In the genomic region with DNA sequence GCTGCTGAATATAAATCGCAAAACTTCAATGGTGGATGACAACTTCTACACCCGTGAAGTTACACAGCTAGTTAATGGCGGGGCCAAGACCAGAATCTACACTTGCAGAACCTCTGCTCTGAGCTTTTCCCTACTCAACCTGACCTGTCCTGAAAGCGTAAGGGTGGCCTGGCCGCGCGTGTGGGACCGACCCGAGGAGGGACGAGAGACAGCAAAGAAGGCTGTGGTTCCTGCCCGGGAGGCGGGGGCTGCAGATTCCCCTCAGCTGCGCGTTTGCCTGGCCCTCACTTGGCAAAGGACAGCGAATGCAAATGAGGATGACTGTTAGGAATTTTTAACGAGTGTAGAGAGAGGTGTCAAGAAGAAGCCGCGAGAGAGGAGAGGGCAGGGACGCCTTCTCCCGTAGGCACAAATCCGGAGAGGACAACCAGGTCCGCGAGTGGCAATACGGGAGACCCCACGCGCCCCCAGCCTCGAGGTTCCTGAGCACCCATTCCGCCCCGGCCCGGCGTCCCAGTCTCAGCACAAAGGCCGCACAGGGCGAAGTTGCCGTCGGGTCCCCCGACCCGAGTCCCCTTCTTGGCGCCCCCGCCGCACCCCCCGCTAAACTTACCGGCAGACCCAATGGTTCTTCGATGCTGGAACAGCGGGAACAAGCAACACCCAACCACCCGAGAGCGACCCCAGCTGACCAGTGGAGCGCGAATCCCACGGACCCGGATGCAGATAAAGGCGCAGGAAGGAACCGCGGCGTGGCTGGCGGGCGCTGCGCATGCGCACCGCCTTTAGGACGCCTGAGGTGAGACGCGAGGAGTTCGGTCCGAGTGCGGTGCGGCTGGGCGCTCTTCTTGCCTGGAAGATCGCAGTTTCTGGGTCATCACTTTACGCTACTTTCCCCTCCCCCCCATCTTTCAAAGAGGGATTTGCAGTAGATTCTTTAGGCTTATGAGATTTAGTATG, we compare ENCODE assay signal across 1 cellular context.
TF ChIP-seq lines count a peak whose summit lies in the region.

TSS of gene GNPDA2 (minus strand) at position 696 of the 960 bp plus-strand sequence. CDS start 4,349 bp downstream, outside the sequence.

TF ChIP-seq in HepG2, 621 proteins besides CTCF, POLR2A, EP300 and RAD21 (continued from another document and continues in another):
- TF ChIP-seq TFE3 (CRISPR knock-in tag; IDR thresholded peaks at IDR 0.05) (no peak; the same call in 1 of the 2 replicates), ZBTB8A (CRISPR knock-in tag; IDR thresholded peaks at IDR 0.05; ENCODE audit: borderline replicate concordance, low read depth) (0 out of 2 replicates have a peak, but pooled peaks have one; percentile 53), PLRG1 (conservative IDR thresholded peaks at IDR 0.05) (no peak), MYC (CRISPR knock-in tag; IDR thresholded peaks at IDR 0.05; ENCODE audit: borderline replicate concordance) (peak; percentile 74; the same call in 1 of the 2 replicates), SIX4 (CRISPR knock-in tag; IDR thresholded peaks at IDR 0.05) (no peak), ZNF567 (CRISPR knock-in tag; IDR thresholded peaks at IDR 0.05; ENCODE audit: borderline replicate concordance) (0 out of 2 replicates have a peak, but pooled peaks have one; percentile 74), YEATS4 (CRISPR knock-in tag; IDR thresholded peaks at IDR 0.05; ENCODE audit: borderline replicate concordance) (peak; percentile 68), ZNF263 (CRISPR knock-in tag; IDR thresholded peaks at IDR 0.05) (peak; percentile 53; the same call in 1 of the 2 replicates), THAP11 (CRISPR knock-in tag; IDR thresholded peaks at IDR 0.05) (peak; percentile 73), KAT8 (CRISPR knock-in tag; IDR thresholded peaks at IDR 0.05) (peak; percentile 91), ZFP41 (CRISPR knock-in tag; IDR thresholded peaks at IDR 0.05; ENCODE audit: borderline replicate concordance) (peak; percentile 83; the same call in 1 of the 2 replicates), KLF12 (CRISPR knock-in tag; IDR thresholded peaks at IDR 0.05; ENCODE audit: borderline replicate concordance) (peak; percentile 79; the same call in 1 of the 2 replicates), ZNF441 (CRISPR knock-in tag; IDR thresholded peaks at IDR 0.05; ENCODE audit: borderline replicate concordance) (peak; percentile 44; the same call in 1 of the 2 replicates), FLYWCH1 (CRISPR knock-in tag; IDR thresholded peaks at IDR 0.05) (0 out of 2 replicates have a peak, but pooled peaks have one; percentile 54), ZNF776 (CRISPR knock-in tag; IDR thresholded peaks at IDR 0.05) (peak; percentile 78; the same call in 1 of the 2 replicates), ZNF34 (CRISPR knock-in tag; IDR thresholded peaks at IDR 0.05; ENCODE audit: borderline replicate concordance) (peak; percentile 81; the same call in 1 of the 2 replicates), ZNF292 (CRISPR knock-in tag; IDR thresholded peaks at IDR 0.05; ENCODE audit: borderline replicate concordance, low read depth) (peak; percentile 74; the same call in 1 of the 2 replicates), ETV6 (CRISPR knock-in tag; conservative IDR thresholded peaks at IDR 0.05) (0 out of 2 replicates have a peak, but pooled peaks have one; percentile 25), ZNF558 (CRISPR knock-in tag; IDR thresholded peaks at IDR 0.05; ENCODE audit: borderline replicate concordance) (peak; percentile 77; the same call in 1 of the 2 replicates), ZNF562 (CRISPR knock-in tag; IDR thresholded peaks at IDR 0.05; ENCODE audit: borderline replicate concordance) (peak; percentile 57; the same call in 1 of the 2 replicates), MAFG (CRISPR knock-in tag; IDR thresholded peaks at IDR 0.05) (no peak), ATF5 (CRISPR knock-in tag; IDR thresholded peaks at IDR 0.05; ENCODE audit: low read depth) (no peak), FOXC1 (CRISPR knock-in tag; IDR thresholded peaks at IDR 0.05; ENCODE audit: borderline replicate concordance) (0 out of 2 replicates have a peak, but pooled peaks have one; percentile 12), NFATC3 (CRISPR knock-in tag; IDR thresholded peaks at IDR 0.05) (no peak; the same call in 1 of the 2 replicates), HES4 (CRISPR knock-in tag; IDR thresholded peaks at IDR 0.05; ENCODE audit: borderline replicate concordance) (0 out of 2 replicates have a peak, but pooled peaks have one; percentile 39), SAP130 (CRISPR knock-in tag; IDR thresholded peaks at IDR 0.05; ENCODE audit: low read depth) (peak; percentile 85), ZNF775 (CRISPR knock-in tag; IDR thresholded peaks at IDR 0.05; ENCODE audit: borderline replicate concordance) (0 out of 2 replicates have a peak, but pooled peaks have one; percentile 56), ZSCAN29 (CRISPR knock-in tag; conservative IDR thresholded peaks at IDR 0.05) (peak; percentile 66; the same call in 1 of the 2 replicates), HOXA9 (CRISPR knock-in tag; IDR thresholded peaks at IDR 0.05; ENCODE audit: borderline replicate concordance) (0 out of 2 replicates have a peak, but pooled peaks have one; percentile 62), GABPA (IDR thresholded peaks at IDR 0.05; ENCODE audit: low read depth, low read length) (peak; percentile 73), GABPA (CRISPR knock-in tag; IDR thresholded peaks at IDR 0.05; ENCODE audit: low read depth) (peak; percentile 88), ZNF451 (CRISPR knock-in tag; IDR thresholded peaks at IDR 0.05) (peak; percentile 78; the same call in 1 of the 2 replicates), ZNF232 (CRISPR knock-in tag; IDR thresholded peaks at IDR 0.05; ENCODE audit: borderline replicate concordance) (0 out of 2 replicates have a peak, but pooled peaks have one; percentile 33), XBP1 (CRISPR knock-in tag; IDR thresholded peaks at IDR 0.05) (no peak), ZNF543 (CRISPR knock-in tag; IDR thresholded peaks at IDR 0.05) (peak; percentile 87; the same call in 1 of the 2 replicates), RFX1 (IDR thresholded peaks at IDR 0.05) (no peak), KDM3A (CRISPR knock-in tag; IDR thresholded peaks at IDR 0.05; ENCODE audit: low read depth) (peak; percentile 19; the same call in 1 of the 2 replicates), MAFK (conservative IDR thresholded peaks at IDR 0.05 in 1 of 2, IDR thresholded peaks at IDR 0.05 in 1 of 2; ENCODE audit: low read length in 2 of 2) (no peak), REXO4 (CRISPR knock-in tag; IDR thresholded peaks at IDR 0.05; ENCODE audit: borderline replicate concordance) (no peak), NR2F2 (IDR thresholded peaks at IDR 0.05; ENCODE audit: borderline replicate concordance, low read depth) (no peak)
- TF ChIP-seq, protein P1, sequence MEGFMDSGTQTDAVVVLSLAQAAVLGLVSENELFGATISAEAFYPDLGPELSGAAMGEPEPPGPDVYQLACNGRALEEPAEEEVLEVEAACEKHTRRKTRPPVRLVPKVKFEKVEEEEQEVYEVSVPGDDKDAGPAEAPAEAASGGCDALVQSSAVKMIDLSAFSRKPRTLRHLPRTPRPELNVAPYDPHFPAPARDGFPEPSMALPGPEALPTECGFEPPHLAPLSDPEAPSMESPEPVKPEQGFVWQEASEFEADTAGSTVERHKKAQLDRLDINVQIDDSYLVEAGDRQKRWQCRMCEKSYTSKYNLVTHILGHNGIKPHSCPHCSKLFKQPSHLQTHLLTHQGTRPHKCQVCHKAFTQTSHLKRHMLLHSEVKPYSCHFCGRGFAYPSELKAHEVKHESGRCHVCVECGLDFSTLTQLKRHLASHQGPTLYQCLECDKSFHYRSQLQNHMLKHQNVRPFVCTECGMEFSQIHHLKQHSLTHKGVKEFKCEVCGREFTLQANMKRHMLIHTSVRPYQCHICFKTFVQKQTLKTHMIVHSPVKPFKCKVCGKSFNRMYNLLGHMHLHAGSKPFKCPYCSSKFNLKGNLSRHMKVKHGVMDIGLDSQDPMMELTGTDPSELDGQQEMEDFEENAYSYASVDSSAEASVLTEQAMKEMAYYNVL (CRISPR knock-in tag; IDR thresholded peaks at IDR 0.05; ENCODE audit: borderline replicate concordance), result no peak; the same call in 1 of the 2 replicates
- TF ChIP-seq, protein P2, sequence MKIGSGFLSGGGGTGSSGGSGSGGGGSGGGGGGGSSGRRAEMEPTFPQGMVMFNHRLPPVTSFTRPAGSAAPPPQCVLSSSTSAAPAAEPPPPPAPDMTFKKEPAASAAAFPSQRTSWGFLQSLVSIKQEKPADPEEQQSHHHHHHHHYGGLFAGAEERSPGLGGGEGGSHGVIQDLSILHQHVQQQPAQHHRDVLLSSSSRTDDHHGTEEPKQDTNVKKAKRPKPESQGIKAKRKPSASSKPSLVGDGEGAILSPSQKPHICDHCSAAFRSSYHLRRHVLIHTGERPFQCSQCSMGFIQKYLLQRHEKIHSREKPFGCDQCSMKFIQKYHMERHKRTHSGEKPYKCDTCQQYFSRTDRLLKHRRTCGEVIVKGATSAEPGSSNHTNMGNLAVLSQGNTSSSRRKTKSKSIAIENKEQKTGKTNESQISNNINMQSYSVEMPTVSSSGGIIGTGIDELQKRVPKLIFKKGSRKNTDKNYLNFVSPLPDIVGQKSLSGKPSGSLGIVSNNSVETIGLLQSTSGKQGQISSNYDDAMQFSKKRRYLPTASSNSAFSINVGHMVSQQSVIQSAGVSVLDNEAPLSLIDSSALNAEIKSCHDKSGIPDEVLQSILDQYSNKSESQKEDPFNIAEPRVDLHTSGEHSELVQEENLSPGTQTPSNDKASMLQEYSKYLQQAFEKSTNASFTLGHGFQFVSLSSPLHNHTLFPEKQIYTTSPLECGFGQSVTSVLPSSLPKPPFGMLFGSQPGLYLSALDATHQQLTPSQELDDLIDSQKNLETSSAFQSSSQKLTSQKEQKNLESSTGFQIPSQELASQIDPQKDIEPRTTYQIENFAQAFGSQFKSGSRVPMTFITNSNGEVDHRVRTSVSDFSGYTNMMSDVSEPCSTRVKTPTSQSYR (CRISPR knock-in tag; IDR thresholded peaks at IDR 0.05; ENCODE audit: borderline replicate concordance), result peak; percentile 11; the same call in 1 of the 2 replicates
- TF ChIP-seq, protein P3, sequence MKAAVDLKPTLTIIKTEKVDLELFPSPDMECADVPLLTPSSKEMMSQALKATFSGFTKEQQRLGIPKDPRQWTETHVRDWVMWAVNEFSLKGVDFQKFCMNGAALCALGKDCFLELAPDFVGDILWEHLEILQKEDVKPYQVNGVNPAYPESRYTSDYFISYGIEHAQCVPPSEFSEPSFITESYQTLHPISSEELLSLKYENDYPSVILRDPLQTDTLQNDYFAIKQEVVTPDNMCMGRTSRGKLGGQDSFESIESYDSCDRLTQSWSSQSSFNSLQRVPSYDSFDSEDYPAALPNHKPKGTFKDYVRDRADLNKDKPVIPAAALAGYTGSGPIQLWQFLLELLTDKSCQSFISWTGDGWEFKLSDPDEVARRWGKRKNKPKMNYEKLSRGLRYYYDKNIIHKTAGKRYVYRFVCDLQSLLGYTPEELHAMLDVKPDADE (CRISPR knock-in tag; IDR thresholded peaks at IDR 0.05), result peak; percentile 66; the same call in 1 of the 2 replicates
- TF ChIP-seq, protein P4, sequence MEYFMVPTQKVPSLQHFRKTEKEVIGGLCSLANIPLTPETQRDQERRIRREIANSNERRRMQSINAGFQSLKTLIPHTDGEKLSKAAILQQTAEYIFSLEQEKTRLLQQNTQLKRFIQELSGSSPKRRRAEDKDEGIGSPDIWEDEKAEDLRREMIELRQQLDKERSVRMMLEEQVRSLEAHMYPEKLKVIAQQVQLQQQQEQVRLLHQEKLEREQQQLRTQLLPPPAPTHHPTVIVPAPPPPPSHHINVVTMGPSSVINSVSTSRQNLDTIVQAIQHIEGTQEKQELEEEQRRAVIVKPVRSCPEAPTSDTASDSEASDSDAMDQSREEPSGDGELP (IDR thresholded peaks at IDR 0.05; ENCODE audit: borderline replicate concordance, low read depth), result peak; percentile 88
- TF ChIP-seq, protein P5, sequence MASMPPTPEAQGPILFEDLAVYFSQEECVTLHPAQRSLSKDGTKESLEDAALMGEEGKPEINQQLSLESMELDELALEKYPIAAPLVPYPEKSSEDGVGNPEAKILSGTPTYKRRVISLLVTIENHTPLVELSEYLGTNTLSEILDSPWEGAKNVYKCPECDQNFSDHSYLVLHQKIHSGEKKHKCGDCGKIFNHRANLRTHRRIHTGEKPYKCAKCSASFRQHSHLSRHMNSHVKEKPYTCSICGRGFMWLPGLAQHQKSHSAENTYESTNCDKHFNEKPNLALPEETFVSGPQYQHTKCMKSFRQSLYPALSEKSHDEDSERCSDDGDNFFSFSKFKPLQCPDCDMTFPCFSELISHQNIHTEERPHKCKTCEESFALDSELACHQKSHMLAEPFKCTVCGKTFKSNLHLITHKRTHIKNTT (CRISPR knock-in tag; IDR thresholded peaks at IDR 0.05), result no peak
- TF ChIP-seq, protein P6, sequence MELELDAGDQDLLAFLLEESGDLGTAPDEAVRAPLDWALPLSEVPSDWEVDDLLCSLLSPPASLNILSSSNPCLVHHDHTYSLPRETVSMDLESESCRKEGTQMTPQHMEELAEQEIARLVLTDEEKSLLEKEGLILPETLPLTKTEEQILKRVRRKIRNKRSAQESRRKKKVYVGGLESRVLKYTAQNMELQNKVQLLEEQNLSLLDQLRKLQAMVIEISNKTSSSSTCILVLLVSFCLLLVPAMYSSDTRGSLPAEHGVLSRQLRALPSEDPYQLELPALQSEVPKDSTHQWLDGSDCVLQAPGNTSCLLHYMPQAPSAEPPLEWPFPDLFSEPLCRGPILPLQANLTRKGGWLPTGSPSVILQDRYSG (CRISPR knock-in tag; IDR thresholded peaks at IDR 0.05), result peak; percentile 89; the same call in 1 of the 2 replicates
